Comparison of ENCODE assay signal across 10 cellular contexts in the genomic region with DNA sequence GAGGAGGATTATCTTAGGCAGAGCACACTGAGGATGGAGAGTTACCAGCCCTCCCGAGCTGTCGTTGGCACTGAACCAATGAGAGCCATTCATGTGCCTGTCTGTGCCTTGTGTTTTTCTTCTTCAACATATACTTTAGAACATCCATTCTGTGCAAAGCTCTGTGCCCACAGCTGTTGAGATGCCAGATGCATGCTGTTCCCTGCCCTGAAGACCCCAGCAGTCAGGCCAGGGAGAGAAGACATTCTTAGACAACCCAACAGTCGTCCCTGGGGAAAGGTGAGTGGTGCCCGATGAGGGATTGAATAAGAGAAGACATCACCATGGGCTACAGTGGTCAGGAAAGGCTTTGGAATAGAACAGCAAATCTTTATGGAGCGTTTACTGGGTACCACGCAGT.
DNase-seq lines count a peak whose midpoint lies in the region; ATAC-seq and TF ChIP-seq lines count a peak whose summit lies in the region.
"Had no signal": no experiment of that assay in that cellular context is flagged by ENCODE, and none has a peak within 500 bp of the region (broad histone marks: within the 10 kb centered on the region; RNA-seq: fewer than 3 reads in every experiment).

No MANE protein-coding gene starts in this region.

- no peak for TF ChIP-seq CTCF in heart right ventricle (IDR thresholded peaks at IDR 0.05)

- H3K14ac ChIP-seq in mesenchymal stem cell (ENCODE audit: low read length in 2 of 2) = no peak overlapping the region

- peaks cover 0 to 5% (median 0%) of the 10 kb centered on the region in 9 donors for H3K4me1 ChIP-seq in heart right ventricle
- H3K4me1 ChIP-seq in mesenchymal stem cell (ENCODE audit: control insufficient read depth, insufficient read depth, low read depth, low read length) = peaks cover 1% of the 10 kb centered on the region

- intact Hi-C loops in heart right ventricle (cut with DNase I) = no loop called here
- intact Hi-C loops in Right ventricle myocardium superior (cut with DNase I) = no loop called here

- POLR2A ChIA-PET in activated naive CD8-positive, alpha-beta T cell treated with anti-CD3 and anti-CD28 coated beads, Interleukin-2, amount 10 ng/mL, durations not matched to agents 7 days and 5 days (lab: Charles Lee) = interaction anchor here (1.3 kb wide), 2 partner anchors 60 to 115 kb away, joined by 5 to 11 read pairs; partner anchors contain the start of gene NRN1

- H3K9ac ChIP-seq in mesenchymal stem cell (ENCODE audit: low read length) = peak overlapping the region; percentile 56

- no peak overlapping the region for H3K18ac ChIP-seq in mesenchymal stem cell (ENCODE audit: low read depth in 1 of 2, low read length in 2 of 2)

- no peak overlapping the region for H4K8ac ChIP-seq in mesenchymal stem cell (ENCODE audit: low read length)

- H3K4me3 Mint-ChIP-seq in activated naive CD8-positive, alpha-beta T cell treated with anti-CD3 and anti-CD28 coated beads, Interleukin-2, amount 10 ng/mL, durations not matched to agents 7 days and 5 days = peak overlapping the region; percentile 89

- H4K91ac ChIP-seq in mesenchymal stem cell (ENCODE audit: low read length) = peak overlapping the region; percentile 39

- no peak overlapping the region for H2BK15ac ChIP-seq in mesenchymal stem cell (ENCODE audit: low read depth, poor library complexity, severe bottlenecking)

- H3K9me3 ChIP-seq in heart right ventricle (no peaks in the 10 kb centered on the region), mesenchymal stem cell (ENCODE audit: control insufficient read depth, low read length) (no peaks in the 10 kb centered on the region)

- H2BK5ac ChIP-seq in mesenchymal stem cell (ENCODE audit: low read depth, low read length, poor library complexity, severe bottlenecking) = no peak overlapping the region

- no peak overlapping the region for H3K4me2 ChIP-seq in mesenchymal stem cell (ENCODE audit: low read length, poor library complexity, severe bottlenecking)

- peaks cover 5% of the 10 kb centered on the region for H3K4me1 Mint-ChIP-seq in activated naive CD8-positive, alpha-beta T cell treated with anti-CD3 and anti-CD28 coated beads, Interleukin-2, amount 10 ng/mL, durations not matched to agents 7 days and 5 days

- peaks cover 4% of the 10 kb centered on the region for H3K36me3 Mint-ChIP-seq in activated naive CD8-positive, alpha-beta T cell treated with anti-CD3 and anti-CD28 coated beads, Interleukin-2, amount 10 ng/mL, durations not matched to agents 7 days and 5 days

- H3K27me3 ChIP-seq in heart right ventricle (peaks cover 0 to 4% (median 0%) of the 10 kb centered on the region in 7 donors), mesenchymal stem cell (ENCODE audit: control insufficient read depth in 1 of 2, insufficient read depth in 1 of 2, low read length in 2 of 2) (peaks cover 0 to 3% of the 10 kb centered on the region in 2 experiments)

- 86 to 88% methylated on average over 6 of the region's 6 CpGs for WGBS in heart right ventricle, 2 donors
- WGBS in mesenchymal stem cell = 61% methylated on average over 6 of the region's 6 CpGs

- no peak overlapping the region for H2BK120ac ChIP-seq in mesenchymal stem cell (ENCODE audit: low read depth, low read length)

- no peak overlapping the region for H3K4ac ChIP-seq in mesenchymal stem cell (ENCODE audit: low read depth in 1 of 2, low read length in 2 of 2)

- ATAC-seq in heart right ventricle (no peak), Right ventricle myocardium superior (ENCODE audit: poor library complexity) (no peak), HG03280 (IDR thresholded peaks at IDR 0.05; ENCODE audit: unreplicated experiment) (no peak)
- no peak for ATAC-seq in activated naive CD8-positive, alpha-beta T cell treated with anti-CD3 and anti-CD28 coated beads, Interleukin-2, amount 10 ng/mL, durations not matched to agents 7 days and 5 days (ENCODE audit: low read depth)

- H3K4me3 ChIP-seq in heart right ventricle = peak overlapping the region in 6 of 10 donors; percentile 27 to 49 (median 40)
- peak overlapping the region in 1 of 2 experiments; percentile 50 for H3K4me3 ChIP-seq in mesenchymal stem cell (ENCODE audit: insufficient read depth in 1 of 2, low read depth in 1 of 2, low read length in 2 of 2)

- H3K27ac ChIP-seq in heart right ventricle = peak overlapping the region in 3 of 10 donors; percentile 19 to 74 (median 48)
- H3K27ac ChIP-seq in mesenchymal stem cell (ENCODE audit: low read length, poor library complexity, severe bottlenecking) = no peak overlapping the region
- H3K27ac ChIP-seq: dorsolateral prefrontal cortex had no signal

- H3K36me3 ChIP-seq in heart right ventricle (no peaks in the 10 kb centered on the region), mesenchymal stem cell (ENCODE audit: control insufficient read depth in 1 of 2, insufficient read depth in 2 of 2, low read depth in 1 of 2, low read length in 2 of 2) (no peaks in the 10 kb centered on the region)

- no peak overlapping the region for H2AK5ac ChIP-seq in mesenchymal stem cell (ENCODE audit: low read length, severe bottlenecking)

- DNase-seq in heart right ventricle = no peak
- no peak for DNase-seq in Right ventricle myocardium superior
- DNase-seq in activated naive CD8-positive, alpha-beta T cell treated with anti-CD3 and anti-CD28 coated beads, Interleukin-2, amount 10 ng/mL, durations not matched to agents 7 days and 5 days = no peak
- DNase-seq in mesenchymal stem cell = no peak
- no peak for DNase-seq in GF-D8 (lab: John Stamatoyannopoulos, UW)
- DNase-seq in activated effector memory CD4-positive, alpha-beta T cell treated with anti-CD3 and anti-CD28 coated beads, Interleukin-2, amount 50 U/mL, for 16 hours = no peak
- DNase-seq in NCI-H524 treated with DMSO at 0.1 percent for 48 hours (lab: John Stamatoyannopoulos, UW) = no peak
- DNase-seq: dorsolateral prefrontal cortex, NCI-H1694 treated with DMSO at 0.1 percent for 48 hours had no signal

- peak overlapping the region; percentile 95 for H3K27ac Mint-ChIP-seq in activated naive CD8-positive, alpha-beta T cell treated with anti-CD3 and anti-CD28 coated beads, Interleukin-2, amount 10 ng/mL, durations not matched to agents 7 days and 5 days

- H3K79me1 ChIP-seq in mesenchymal stem cell (replicated peaks; ENCODE audit: low read length, poor library complexity, severe bottlenecking) = no peaks in the 10 kb centered on the region

- no peak overlapping the region for H2AFZ ChIP-seq in mesenchymal stem cell (ENCODE audit: low read depth, low read length)

- peaks cover 3% of the 10 kb centered on the region for H3K9me3 Mint-ChIP-seq in activated naive CD8-positive, alpha-beta T cell treated with anti-CD3 and anti-CD28 coated beads, Interleukin-2, amount 10 ng/mL, durations not matched to agents 7 days and 5 days

- no peak overlapping the region for H2BK12ac ChIP-seq in mesenchymal stem cell (ENCODE audit: low read length in 2 of 2)

- no peak overlapping the region for H3K23ac ChIP-seq in mesenchymal stem cell (ENCODE audit: low read length in 2 of 2)

- H3K27me3 Mint-ChIP-seq in activated naive CD8-positive, alpha-beta T cell treated with anti-CD3 and anti-CD28 coated beads, Interleukin-2, amount 10 ng/mL, durations not matched to agents 7 days and 5 days = peaks cover 4% of the 10 kb centered on the region
